Comparison of ENCODE assay signal across 22 cellular contexts in the genomic region with DNA sequence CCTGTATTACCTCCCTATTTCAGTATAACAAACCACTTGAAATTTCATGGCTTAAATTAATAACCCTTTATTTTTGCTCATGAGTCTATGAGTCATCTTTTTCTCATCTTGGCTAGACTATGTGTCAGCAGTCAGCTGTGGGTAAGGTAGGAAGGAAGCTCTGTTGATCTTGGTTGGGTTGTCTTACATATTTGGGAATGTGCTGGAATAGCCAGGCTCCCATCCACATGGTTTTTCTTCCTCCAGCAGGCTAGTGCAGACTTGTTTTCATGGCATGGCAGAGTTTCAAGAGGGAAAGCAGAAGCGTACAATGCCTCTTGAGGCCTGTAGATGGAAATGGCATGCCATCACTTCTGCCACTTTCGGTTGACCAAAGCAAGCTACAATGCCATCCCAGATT.
"Had no signal": no experiment of that assay in that cellular context is flagged by ENCODE, and none has a peak within 500 bp of the region (broad histone marks: within the 10 kb centered on the region; RNA-seq: fewer than 3 reads in every experiment).

No MANE protein-coding gene starts in this region.

- H3K27me3 ChIP-seq: heart right ventricle, left lung, sigmoid colon had no signal

- H3K4me1 ChIP-seq: heart right ventricle, left lung, sigmoid colon had no signal

- H3K9me3 ChIP-seq: heart right ventricle, left lung, sigmoid colon had no signal

- H3K27me3 Mint-ChIP-seq: activated naive CD4-positive, alpha-beta T cell treated with anti-CD3 and anti-CD28 coated beads, Interleukin-2, amount 10 ng/mL, durations not matched to agents 7 days and 5 days; brain; progenitor cell of endocrine pancreas had no signal

- H3K27ac ChIP-seq: heart right ventricle, left lung, sigmoid colon had no signal

- H3K27ac Mint-ChIP-seq: activated naive CD4-positive, alpha-beta T cell treated with anti-CD3 and anti-CD28 coated beads, Interleukin-2, amount 10 ng/mL, durations not matched to agents 7 days and 5 days; activated T-cell treated with anti-CD3 and anti-CD28 coated beads, Interleukin-2, amount 50 U/mL, for 72 hours; brain; mesothelial cell of epicardium; natural killer cell; progenitor cell of endocrine pancreas; T-helper 1 cell treated with Interleukin-12 subunit alpha and Interleukin-12 subunit beta and Interleukin-4 antibody, amounts not matched to agents 30 μg/mL and 1 μg/mL, for 36 hours; WTC11 had no signal

- DNase-seq: activated CD4-positive, alpha-beta T cell treated with anti-CD3 and anti-CD28 coated beads, Interleukin-2, amount 50 U/mL, for 4 hours; activated CD8-positive, alpha-beta memory T cell treated with anti-CD3 and anti-CD28 coated beads, Interleukin-2, amount 50 U/mL, for 48 hours; activated effector memory CD4-positive, alpha-beta T cell treated with anti-CD3 and anti-CD28 coated beads, Interleukin-2, amount 50 U/mL, for 16 hours; activated naive CD4-positive, alpha-beta T cell treated with anti-CD3 and anti-CD28 coated beads, Interleukin-2, amount 10 ng/mL, durations not matched to agents 7 days and 5 days; activated T-cell treated with anti-CD3 and anti-CD28 coated beads, Interleukin-2, amount 50 U/mL, for 72 hours; amygdala; central memory CD4-positive, alpha-beta T cell; dermis blood vessel endothelial cell; effector memory CD4-positive, alpha-beta T cell; heart right ventricle; left lung; natural killer cell; retina; sigmoid colon; stimulated activated CD4-positive, alpha-beta T cell treated with anti-CD3 and anti-CD28 coated beads, Interleukin-2, amount 100 ng/mL, for 48 hours; stimulated activated naive CD4-positive, alpha-beta T cell; T1000 had no signal

- H3K9me3 Mint-ChIP-seq: activated naive CD4-positive, alpha-beta T cell treated with anti-CD3 and anti-CD28 coated beads, Interleukin-2, amount 10 ng/mL, durations not matched to agents 7 days and 5 days; T-helper 1 cell treated with Interleukin-12 subunit alpha and Interleukin-12 subunit beta and Interleukin-4 antibody, amounts not matched to agents 30 μg/mL and 1 μg/mL, for 36 hours had no signal

- H3K36me3 ChIP-seq: heart right ventricle, left lung, sigmoid colon had no signal

- H3K4me1 Mint-ChIP-seq: activated naive CD4-positive, alpha-beta T cell treated with anti-CD3 and anti-CD28 coated beads, Interleukin-2, amount 10 ng/mL, durations not matched to agents 7 days and 5 days; brain; mesothelial cell of epicardium; natural killer cell; WTC11 had no signal

- H3K36me3 Mint-ChIP-seq: activated naive CD4-positive, alpha-beta T cell treated with anti-CD3 and anti-CD28 coated beads, Interleukin-2, amount 10 ng/mL, durations not matched to agents 7 days and 5 days; brain; mesothelial cell of epicardium; natural killer cell had no signal

- H3K4me3 Mint-ChIP-seq: activated naive CD4-positive, alpha-beta T cell treated with anti-CD3 and anti-CD28 coated beads, Interleukin-2, amount 10 ng/mL, durations not matched to agents 7 days and 5 days; activated T-cell treated with anti-CD3 and anti-CD28 coated beads, Interleukin-2, amount 50 U/mL, for 72 hours; brain; mesothelial cell of epicardium; natural killer cell; T-helper 1 cell treated with Interleukin-12 subunit alpha and Interleukin-12 subunit beta and Interleukin-4 antibody, amounts not matched to agents 30 μg/mL and 1 μg/mL, for 36 hours; WTC11 had no signal

- H3K4me3 ChIP-seq: heart right ventricle, left lung, sigmoid colon had no signal
